ENCODE assay signal across 1 cellular context in genomic region chr16:87258653-87259052, GRCh38.
TF ChIP-seq lines count a peak whose summit lies in the region.
"Not testable (repeated sequence)": the region's sequence is repeated elsewhere in the genome, so short reads cannot be mapped to it uniquely, and the experiment has no call there.

No MANE protein-coding gene starts in this region.

TF ChIP-seq in HepG2, 621 proteins besides CTCF, POLR2A, EP300 and RAD21 (continued from another document):
- peak; percentile 46; the same call in 1 of the 2 replicates for TF ChIP-seq AHDC1 (CRISPR knock-in tag; IDR thresholded peaks at IDR 0.05; ENCODE audit: borderline replicate concordance)
- TF ChIP-seq ZMYM3 (CRISPR knock-in tag; IDR thresholded peaks at IDR 0.05) = peak; percentile 65; the same call in 1 of the 2 replicates
- peak; percentile 30; the same call in 1 of the 2 replicates for TF ChIP-seq HNF4G (IDR thresholded peaks at IDR 0.05; ENCODE audit: borderline replicate concordance, low read depth, low read length)
- not testable (repeated sequence) for TF ChIP-seq HNF4G (CRISPR knock-in tag; IDR thresholded peaks at IDR 0.05; ENCODE audit: borderline replicate concordance, low read depth)
- TF ChIP-seq ISL2 (CRISPR knock-in tag; IDR thresholded peaks at IDR 0.05) = peak; percentile 31; the same call in 1 of the 2 replicates
- peak; percentile 93; the same call in 1 of the 2 replicates for TF ChIP-seq PRDM10 (CRISPR knock-in tag; IDR thresholded peaks at IDR 0.05; ENCODE audit: low read depth)
- TF ChIP-seq NR2F6 (IDR thresholded peaks at IDR 0.05) = peak; percentile 59; the same call in 1 of the 2 replicates
- TF ChIP-seq NR2F6 (CRISPR knock-in tag; IDR thresholded peaks at IDR 0.05) = peak; percentile 54; the same call in 1 of the 2 replicates
- TF ChIP-seq ZNF232 (CRISPR knock-in tag; IDR thresholded peaks at IDR 0.05; ENCODE audit: borderline replicate concordance) = 0 out of 2 replicates have a peak, but pooled peaks have one; percentile 23
- TF ChIP-seq ZNF770 (CRISPR knock-in tag; IDR thresholded peaks at IDR 0.05) = peak; percentile 67
- TF ChIP-seq, protein P1, sequence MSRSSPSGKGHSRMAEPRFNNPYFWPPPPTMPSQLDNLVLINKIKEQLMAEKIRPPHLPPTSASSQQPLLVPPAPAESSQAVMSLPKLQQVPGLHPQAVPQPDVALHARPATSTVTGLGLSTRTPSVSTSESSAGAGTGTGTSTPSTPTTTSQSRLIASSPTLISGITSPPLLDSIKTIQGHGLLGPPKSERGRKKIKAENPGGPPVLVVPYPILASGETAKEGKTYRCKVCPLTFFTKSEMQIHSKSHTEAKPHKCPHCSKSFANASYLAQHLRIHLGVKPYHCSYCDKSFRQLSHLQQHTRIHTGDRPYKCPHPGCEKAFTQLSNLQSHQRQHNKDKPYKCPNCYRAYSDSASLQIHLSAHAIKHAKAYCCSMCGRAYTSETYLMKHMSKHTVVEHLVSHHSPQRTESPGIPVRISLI (CRISPR knock-in tag; IDR thresholded peaks at IDR 0.05; ENCODE audit: borderline replicate concordance) = peak; percentile 88
- TF ChIP-seq ZFP90 (CRISPR knock-in tag; IDR thresholded peaks at IDR 0.05; ENCODE audit: borderline replicate concordance) = peak; percentile 34; the same call in 1 of the 2 replicates
TF ChIP-seq in HepG2: peak in this region for 11; not testable (repeated sequence) for 610.
